Comparison of ENCODE assay signal across 21 cellular contexts in the genomic region with DNA sequence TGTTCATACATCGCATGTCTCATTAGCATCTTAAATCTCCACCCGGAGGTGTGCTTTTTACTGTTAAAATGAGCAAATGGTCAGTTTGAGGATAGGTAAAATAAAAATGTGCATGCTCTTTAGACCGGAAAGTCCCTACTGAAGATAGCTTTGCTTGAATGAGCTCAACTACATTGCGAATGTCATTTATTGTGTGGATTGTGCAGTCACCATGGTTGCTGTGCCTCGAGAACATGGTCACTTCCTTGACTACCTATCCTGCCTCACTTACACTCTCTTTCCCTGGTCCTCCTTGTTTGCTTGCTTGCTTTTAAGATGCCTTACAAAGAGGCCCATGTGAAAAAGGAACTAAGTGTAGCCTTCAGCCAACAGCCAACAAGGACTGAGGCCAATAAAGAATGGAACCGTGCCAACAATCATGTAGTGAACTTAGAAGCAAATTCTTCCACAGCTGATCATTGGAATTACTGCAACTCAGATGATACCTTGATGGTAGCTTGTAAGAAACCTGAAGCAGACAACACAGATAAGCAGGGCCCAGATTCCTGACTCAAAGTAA.
DNase-seq lines count a peak whose midpoint lies in the region; FAIRE-seq and TF ChIP-seq lines count a peak whose summit lies in the region.
"Had no signal": no experiment of that assay in that cellular context is flagged by ENCODE, and none has a peak within 500 bp of the region (broad histone marks: within the 10 kb centered on the region; RNA-seq: fewer than 3 reads in every experiment).

No MANE protein-coding gene starts in this region.

- TF ChIP-seq POLR2A in prostate gland (IDR thresholded peaks at IDR 0.05): no peak

- intact Hi-C loops in prostate gland (cut with DNase I): no loop called here

- H2AFZ ChIP-seq in fibroblast of lung (ENCODE audit: low read length): no peak overlapping the region

- TF ChIP-seq CTCF in fibroblast of lung (conservative IDR thresholded peaks at IDR 0.05 in 1 of 2, IDR thresholded peaks at IDR 0.05 in 1 of 2; ENCODE audit: low read depth in 1 of 2, low read length in 2 of 2) (no peak), prostate gland (IDR thresholded peaks at IDR 0.05) (no peak)

- H3K36me3 ChIP-seq in fibroblast of lung (ENCODE audit: control insufficient read depth, insufficient read depth, low read length) (no peaks in the 10 kb centered on the region), prostate gland (no peaks in the 10 kb centered on the region)
- H3K36me3 ChIP-seq: ascending aorta, left ventricle myocardium inferior, SJSA1, spleen had no signal

- 81% methylated on average over 6 of the region's 6 CpGs for WGBS in prostate gland

- no peaks in the 10 kb centered on the region for H4K20me1 ChIP-seq in fibroblast of lung (ENCODE audit: control insufficient read depth, extremely low read depth, insufficient read depth, low read length)

- H3K4me2 ChIP-seq in fibroblast of lung (ENCODE audit: extremely low read depth, insufficient read depth, low read length): no peak overlapping the region

- no peaks in the 10 kb centered on the region for H3K4me1 ChIP-seq in fibroblast of lung (ENCODE audit: control insufficient read depth, extremely low read depth, insufficient read depth, low read length)
- no peaks in the 10 kb centered on the region for H3K4me1 ChIP-seq in prostate gland (replicated peaks)
- H3K4me1 ChIP-seq: ascending aorta, left ventricle myocardium inferior, SJSA1, spleen had no signal

- H3K27me3 ChIP-seq in fibroblast of lung (ENCODE audit: control insufficient read depth, insufficient read depth, low read length): no peaks in the 10 kb centered on the region
- H3K27me3 ChIP-seq in prostate gland (replicated peaks; ENCODE audit: insufficient read depth): no peaks in the 10 kb centered on the region
- H3K27me3 ChIP-seq: ascending aorta, spleen had no signal

- DNase-seq in RCC 7860 (ENCODE audit: low spot score) (peak; percentile 37), fibroblast of lung (ENCODE audit: low read depth in 2 of 2) (peak; percentile 18 to 66), prostate gland (ENCODE audit: low spot score) (peak; percentile 19), NCI-H2107 (lab: John Stamatoyannopoulos, UW) (no peak), OCI-M1 (lab: John Stamatoyannopoulos, UW) (no peak), NCI-H524 (lab: John Stamatoyannopoulos, UW) (no peak)
- no peak for DNase-seq in activated CD4-positive, alpha-beta T cell treated with anti-CD3 and anti-CD28 coated beads for 48 hours
- DNase-seq: activated CD4-positive, alpha-beta T cell treated with anti-CD3 and anti-CD28 coated beads for 36 hours; activated CD8-positive, alpha-beta memory T cell treated with anti-CD3 and anti-CD28 coated beads, Interleukin-2, amount 50 U/mL, for 48 hours; activated gamma-delta T cell treated with Interleukin-2 at 50 U/mL for 16 hours; left ventricle myocardium inferior; NCI-H146; NCI-H524 treated with DMSO at 0.1 percent for 48 hours; spleen; stimulated activated naive CD8-positive, alpha-beta T cell treated with anti-CD3 and anti-CD28 coated beads, Interleukin-15, Interleukin-2, amounts not matched to agents 100 U/mL and 50 U/mL, for 24 hours; T-helper 9 cell had no signal

- no peak for TF ChIP-seq EP300 in Ishikawa (IDR thresholded peaks at IDR 0.05; ENCODE audit: borderline replicate concordance)

- no peak overlapping the region for H3K9ac ChIP-seq in fibroblast of lung (ENCODE audit: insufficient read depth, low read length)

- no peak overlapping the region for H3K4me3 ChIP-seq in fibroblast of lung (replicated peaks in 1 of 4; ENCODE audit: control extremely low read depth in 1 of 4, insufficient read depth in 1 of 4, low read depth in 3 of 4, low read length in 4 of 4)
- H3K4me3 ChIP-seq in prostate gland: no peak overlapping the region
- H3K4me3 ChIP-seq: ascending aorta, K562, left ventricle myocardium inferior, SJSA1, spleen had no signal

- no peak overlapping the region for H3K27ac ChIP-seq in fibroblast of lung (ENCODE audit: insufficient read depth, low read length)
- H3K27ac ChIP-seq in prostate gland: no peak overlapping the region
- H3K27ac ChIP-seq: ascending aorta, HL-60, left ventricle myocardium inferior, SJSA1, spleen had no signal

- H3K9me3 ChIP-seq in fibroblast of lung (ENCODE audit: control insufficient read depth, insufficient read depth, low read depth, low read length) (no peaks in the 10 kb centered on the region), prostate gland (no peaks in the 10 kb centered on the region)
- H3K9me3 ChIP-seq: ascending aorta, SJSA1 had no signal

- no peak for TF ChIP-seq RAD21 in Ishikawa (IDR thresholded peaks at IDR 0.05; ENCODE audit: low read depth)

- H3K79me2 ChIP-seq in fibroblast of lung (ENCODE audit: control insufficient read depth, insufficient read depth, low read length): no peaks in the 10 kb centered on the region

- FAIRE-seq in RCC 7860 (lab: Jason Lieb, UNC): no peak
- FAIRE-seq: K562 had no signal

TF ChIP-seq in Ishikawa, 13 proteins besides CTCF, POLR2A, EP300 and RAD21:
- TF ChIP-seq MAX (IDR thresholded peaks at IDR 0.05) (no peak), NFIC (IDR thresholded peaks at IDR 0.05) (0 out of 2 replicates have a peak, but pooled peaks have one; percentile 11)

Comparison
In these comparisons a context has a peak if more than half of its experiments do, and no peak if none do; other contexts are left out.
1. DNase-seq: peak in RCC 7860 (single experiment), fibroblast of lung (2 of 2) and prostate gland (single experiment); none in activated CD4-positive, alpha-beta T cell treated with anti-CD3 and anti-CD28 coated beads for 48 hours (single experiment), NCI-H2107 (single experiment), OCI-M1 (single experiment) and NCI-H524 (0 of 2).